31 cellular contexts compared by ENCODE assay signal in the genomic region with DNA sequence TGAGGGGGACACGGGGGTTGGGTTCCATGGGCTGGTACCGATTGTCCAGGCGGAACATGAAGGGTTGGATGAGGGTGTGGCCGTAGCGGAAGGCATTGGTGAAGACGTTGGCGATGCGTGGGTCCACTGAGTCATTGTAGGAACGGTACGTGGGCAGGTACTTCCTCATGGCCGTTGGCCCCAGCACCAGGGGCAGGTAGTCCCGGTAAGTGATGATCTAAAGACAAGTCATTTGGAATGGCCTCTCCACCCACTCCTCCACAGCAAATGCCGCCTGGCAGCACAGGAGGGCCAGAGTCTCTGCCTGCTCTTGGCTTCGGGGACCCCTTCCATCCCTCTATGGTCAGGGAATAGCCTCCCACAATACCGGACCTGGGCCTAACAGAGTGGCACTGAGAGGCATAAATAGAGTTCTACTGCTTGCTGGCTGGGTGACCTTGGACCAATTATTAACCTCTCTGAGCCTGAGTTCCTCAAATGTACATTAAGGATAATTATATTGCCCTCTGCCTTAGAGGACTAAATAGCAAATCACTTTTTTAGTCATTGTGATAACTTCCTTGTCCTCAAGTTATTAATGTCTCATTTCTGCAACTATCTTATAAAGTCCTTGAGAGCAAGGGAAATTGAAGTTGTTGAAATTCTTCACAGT. TPM values are rescaled to one million over a fixed set of nuclear protein-coding genes. Genes with fewer than 3 reads are reported as not detected.
DNase-seq lines count a peak whose midpoint lies in the region; ATAC-seq, FAIRE-seq and TF ChIP-seq lines count a peak whose summit lies in the region.
"Had no signal": no experiment of that assay in that cellular context is flagged by ENCODE, and none has a peak within 500 bp of the region (broad histone marks: within the 10 kb centered on the region; RNA-seq: fewer than 3 reads in every experiment).

No MANE protein-coding gene starts in this region.

- no peak overlapping the region for H3K27ac ChIP-seq in GM23338 (ENCODE audit: low read depth)
- H3K27ac ChIP-seq: C4-2B, tibial artery had no signal

- peaks cover 12% of the 10 kb centered on the region for H3K4me1 Mint-ChIP-seq in activated T-helper 17 cell treated with anti-CD3 and anti-CD28 coated beads, Interleukin-2, amount 50 U/mL, for 72 hours
- H3K4me1 Mint-ChIP-seq in osteocyte (ENCODE audit: unreplicated experiment) (no peaks in the 10 kb centered on the region), GM23338 (peaks cover 1% of the 10 kb centered on the region; the same call in 1 of the 3 replicates)
- H3K4me1 Mint-ChIP-seq: H9 had no signal

- DNase-seq in D341Med (ENCODE audit: low spot score) (peak; percentile 34), GM12891 (ENCODE audit: insufficient read length, low spot score) (no peak), osteocyte (ENCODE audit: extremely low spot score, unreplicated experiment) (peak; percentile 78), GM23338 (ENCODE audit: low spot score) (no peak)
- DNase-seq: activated naive CD4-positive, alpha-beta T cell treated with Interleukin-2 at 50 U/mL for 16 hours; caudate nucleus; DMS79; erythroblast; H9; head of caudate nucleus; Kasumi-1; left ventricle myocardium superior; mesendoderm; NCI-H1436; NCI-H2081 treated with DMSO at 0.1 percent for 48 hours; NCI-H2227 treated with DMSO at 0.1 percent for 48 hours; NCI-H526; SHP77; stimulated activated CD4-positive, alpha-beta T cell treated with anti-CD3 and anti-CD28 coated beads, Interleukin-12 subunit alpha, Interleukin-12 subunit beta, amount 100 ng/mL, for 4 hours; stimulated activated CD4-positive, alpha-beta T cell treated with anti-CD3 and anti-CD28 coated beads, Interleukin-2, amount 100 ng/mL, for 48 hours; tibial artery had no signal

- no peaks in the 10 kb centered on the region for H4K20me1 ChIP-seq in GM23338 (replicated peaks; ENCODE audit: insufficient read depth)

- TF ChIP-seq CTCF in osteocyte (IDR thresholded peaks at IDR 0.05) (no peak), GM23338 (conservative IDR thresholded peaks at IDR 0.05; ENCODE audit: low read depth in 2 of 2) (no peak)

- H3F3A ChIP-seq in GM23338 (replicated peaks; ENCODE audit: low read depth) = no peaks in the 10 kb centered on the region

- ATAC-seq in activated T-helper 17 cell treated with anti-CD3 and anti-CD28 coated beads, Interleukin-2, amount 50 U/mL, for 72 hours (replicated peaks) = peak; percentile 83
- ATAC-seq in GM21825 (IDR thresholded peaks at IDR 0.05; ENCODE audit: unreplicated experiment) = no peak
- no peak for ATAC-seq in GM23338
- no peak for ATAC-seq in GM21390 (IDR thresholded peaks at IDR 0.05; ENCODE audit: unreplicated experiment)
- ATAC-seq: left ventricle myocardium superior, sciatic nerve had no signal

- H3K9me3 Mint-ChIP-seq in activated T-helper 17 cell treated with anti-CD3 and anti-CD28 coated beads, Interleukin-2, amount 50 U/mL, for 72 hours = no peaks in the 10 kb centered on the region
- H3K9me3 Mint-ChIP-seq in osteocyte (ENCODE audit: unreplicated experiment) (no peaks in the 10 kb centered on the region), GM23338 (no peaks in the 10 kb centered on the region)
- H3K9me3 Mint-ChIP-seq: activated T-cell treated with anti-CD3 and anti-CD28 coated beads, Interleukin-2, amount 50 U/mL, for 72 hours; H9 had no signal

- H3K4me3 Mint-ChIP-seq in activated T-helper 17 cell treated with anti-CD3 and anti-CD28 coated beads, Interleukin-2, amount 50 U/mL, for 72 hours = peak overlapping the region; percentile 62
- H3K4me3 Mint-ChIP-seq in osteocyte (ENCODE audit: unreplicated experiment) = no peak overlapping the region
- H3K4me3 Mint-ChIP-seq in GM23338 = no peak overlapping the region
- H3K4me3 Mint-ChIP-seq: activated T-cell treated with anti-CD3 and anti-CD28 coated beads, Interleukin-2, amount 50 U/mL, for 72 hours; H9 had no signal

- H3K4me2 ChIP-seq in GM23338 = no peak overlapping the region

- H3K36me3 Mint-ChIP-seq in activated T-helper 17 cell treated with anti-CD3 and anti-CD28 coated beads, Interleukin-2, amount 50 U/mL, for 72 hours (ENCODE audit: low read depth) = no peaks in the 10 kb centered on the region
- H3K36me3 Mint-ChIP-seq in osteocyte (ENCODE audit: unreplicated experiment) = no peaks in the 10 kb centered on the region
- no peaks in the 10 kb centered on the region for H3K36me3 Mint-ChIP-seq in GM23338 (ENCODE audit: low read depth)

- H3K36me3 ChIP-seq in GM23338 (ENCODE audit: insufficient read depth) = no peaks in the 10 kb centered on the region
- H3K36me3 ChIP-seq: tibial artery had no signal

- peak; percentile 87 for FAIRE-seq in GM12891 (lab: Jason Lieb, UNC)
- FAIRE-seq: G401.6, keratinocyte had no signal

- TF ChIP-seq POLR2A in GM12891 (IDR thresholded peaks at IDR 0.05; ENCODE audit: low read depth, low read length) = no peak

- no peaks in the 10 kb centered on the region for H3K4me1 ChIP-seq in GM23338 (ENCODE audit: insufficient read depth)

- H3K4me3 ChIP-seq in GM23338 = no peak overlapping the region
- H3K4me3 ChIP-seq: tibial artery had no signal

- peaks cover 20% of the 10 kb centered on the region for H3K27me3 Mint-ChIP-seq in activated T-helper 17 cell treated with anti-CD3 and anti-CD28 coated beads, Interleukin-2, amount 50 U/mL, for 72 hours
- no peaks in the 10 kb centered on the region for H3K27me3 Mint-ChIP-seq in osteocyte (ENCODE audit: unreplicated experiment)
- peaks cover 11% of the 10 kb centered on the region for H3K27me3 Mint-ChIP-seq in GM23338 (ENCODE audit: insufficient read depth, low read depth, poor library complexity)

- peak overlapping the region; percentile 77 for H3K27ac Mint-ChIP-seq in activated T-helper 17 cell treated with anti-CD3 and anti-CD28 coated beads, Interleukin-2, amount 50 U/mL, for 72 hours
- H3K27ac Mint-ChIP-seq in osteocyte (ENCODE audit: unreplicated experiment) = no peak overlapping the region
- no peak overlapping the region for H3K27ac Mint-ChIP-seq in GM23338
- H3K27ac Mint-ChIP-seq: activated T-cell treated with anti-CD3 and anti-CD28 coated beads, Interleukin-2, amount 50 U/mL, for 72 hours; H9 had no signal

- no peaks in the 10 kb centered on the region for H3K79me2 ChIP-seq in GM23338 (replicated peaks; ENCODE audit: insufficient read depth)

- peaks cover 8% of the 10 kb centered on the region for H3K27me3 ChIP-seq in GM23338 (ENCODE audit: insufficient read depth)

- H2AFZ ChIP-seq in GM23338 = no peak overlapping the region

- no peaks in the 10 kb centered on the region for H3K9me2 ChIP-seq in GM23338 (ENCODE audit: insufficient read depth)

TF ChIP-seq in GM12891, 5 proteins besides CTCF, POLR2A, EP300 and RAD21:
- TF ChIP-seq SPI1 (IDR thresholded peaks at IDR 0.05; ENCODE audit: low read depth, low read length) (peak; percentile 67), PAX5 (IDR thresholded peaks at IDR 0.05; ENCODE audit: insufficient read depth, low read length, severe bottlenecking) (no peak)

TF ChIP-seq in GM23338, 12 proteins besides CTCF, POLR2A, EP300 and RAD21 (continues in another document):
- TF ChIP-seq REST (IDR thresholded peaks at IDR 0.05; ENCODE audit: unreplicated experiment) (no peak), EZH2 (IDR thresholded peaks at IDR 0.05; ENCODE audit: low read depth, unreplicated experiment) (no peak)

RNA-seq across cellular contexts. Expression of gene MPO, which starts 7.2 kb away (rescaled TPM):
- 0.15 TPM for polyA plus RNA-seq in GM12891 (2012; ENCODE audit: low read depth, missing spikeins)
- total RNA-seq in activated T-helper 17 cell treated with anti-CD3 and anti-CD28 coated beads, Interleukin-2, amount 50 U/mL, for 72 hours = 1 to 10 TPM; 1.2 to 2.0 TPM
- total RNA-seq in osteocyte = not detected in 2 replicates
- total RNA-seq in GM23338 (2014; rRNA removed; shearing (Covaris generic)) = 0.12 TPM in 1 of 2 replicates, not detected in the other
- 0.08 TPM in 1 of 2 replicates, not detected in the other for polyA plus RNA-seq in GM23338 (2016; fragmentation: Nextera tagmentation; extraction: Ambion mirVana)
- total RNA-seq: H9; T-helper 2 cell treated with Interferon-gamma antibody and Interleukin-4, amounts not matched to agents 100 ng/mL and 5 ng/mL, for 36 hours had no signal
- polyA plus RNA-seq: keratinocyte had no signal

RNA-seq across cellular contexts. Expression of gene LPO, which starts 35.2 kb away (rescaled TPM):
- 0.40 TPM for polyA plus RNA-seq in GM12891 (2012; ENCODE audit: low read depth, missing spikeins)
- total RNA-seq in activated T-helper 17 cell treated with anti-CD3 and anti-CD28 coated beads, Interleukin-2, amount 50 U/mL, for 72 hours = under 1 TPM in 1 of 2 donors, not detected in 1; 0.16 TPM
- not detected in 2 replicates for total RNA-seq in osteocyte
- total RNA-seq in GM23338 (2014; rRNA removed; shearing (Covaris generic)) = 0.35 and 0.62 TPM in 2 replicates
- 0.13 and 0.50 TPM in 2 replicates for polyA plus RNA-seq in GM23338 (2016; fragmentation: Nextera tagmentation; extraction: Ambion mirVana)
- total RNA-seq: left ventricle myocardium superior; posterior vena cava; sciatic nerve; T-helper 2 cell treated with Interferon-gamma antibody and Interleukin-4, amounts not matched to agents 100 ng/mL and 5 ng/mL, for 36 hours had no signal
- polyA plus RNA-seq: keratinocyte had no signal

RNA-seq across cellular contexts. Expression of gene MKS1, which starts 54.5 kb away (rescaled TPM):
- polyA plus RNA-seq in GM12891 (2012; ENCODE audit: low read depth, missing spikeins) = 9.7 TPM
- total RNA-seq in activated T-helper 17 cell treated with anti-CD3 and anti-CD28 coated beads, Interleukin-2, amount 50 U/mL, for 72 hours = 10 to 100 TPM; 15.0 to 16.3 TPM
- 21.5 and 24.1 TPM in 2 replicates for total RNA-seq in osteocyte
- total RNA-seq in GM23338 (2014; rRNA removed; shearing (Covaris generic)) = 17.4 and 21.6 TPM in 2 replicates
- 11.9 and 14.0 TPM in 2 replicates for polyA plus RNA-seq in GM23338 (2016; fragmentation: Nextera tagmentation; extraction: Ambion mirVana)

RNA-seq across cellular contexts. Expression of gene TSPOAP1, which starts 55.0 kb away (rescaled TPM):
- 11.0 TPM for polyA plus RNA-seq in GM12891 (2012; ENCODE audit: low read depth, missing spikeins)
- 100 to 1,000 TPM in 1 of 2 donors, 10 to 100 TPM in 1; 97.2 to 107 TPM for total RNA-seq in activated T-helper 17 cell treated with anti-CD3 and anti-CD28 coated beads, Interleukin-2, amount 50 U/mL, for 72 hours
- total RNA-seq in osteocyte = 0.05 TPM in 1 of 2 replicates, not detected in the other
- 11.8 and 12.9 TPM in 2 replicates for total RNA-seq in GM23338 (2014; rRNA removed; shearing (Covaris generic))
- polyA plus RNA-seq in GM23338 (2016; fragmentation: Nextera tagmentation; extraction: Ambion mirVana) = 6.3 and 7.3 TPM in 2 replicates

Comparison
In these comparisons a context has a peak if more than half of its experiments do, and no peak if none do; other contexts are left out.
1. DNase-seq: peak in D341Med (single experiment) and osteocyte (single experiment); none in GM12891 (single experiment) and GM23338 (single experiment).